In the genomic region with DNA sequence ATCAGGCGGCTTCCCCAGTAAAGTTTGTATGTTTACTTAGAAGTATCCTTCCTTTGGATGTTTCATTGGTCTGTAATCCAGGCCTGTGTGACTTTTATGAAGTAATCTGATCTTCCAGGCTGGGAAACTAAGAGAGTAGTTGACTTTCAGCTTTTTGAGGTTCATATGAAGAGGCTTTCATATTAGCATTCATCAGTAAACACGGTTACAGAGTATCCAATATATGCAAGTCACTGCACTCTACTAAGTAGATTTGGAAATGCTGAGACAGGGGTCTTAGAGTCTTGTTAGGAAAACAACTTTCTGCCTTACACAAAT, we compare ENCODE assay signal across 8 cellular contexts. TPM values are rescaled to one million over a fixed set of nuclear protein-coding genes. Genes with fewer than 3 reads are reported as not detected.
A peak's percentile ranks its signal among the peaks of the same experiment; 100 is the strongest.
DNase-seq lines count a peak whose midpoint lies in the region; ATAC-seq and TF ChIP-seq lines count a peak whose summit lies in the region.

No MANE protein-coding gene starts in this region.

- POLR2A ChIA-PET in activated CD8-positive, alpha-beta T cell treated with anti-CD3 and anti-CD28 coated beads for 36 hours (lab: Charles Lee) = interaction anchor here (0.8 to 3.8 kb wide), 4 partner anchors 14 to 924 kb away, joined by 3 to 70 read pairs (median 7); partner anchors contain the start of genes BRIX1 and RAD1

- H3K4me3 ChIP-seq in iPS-18c (ENCODE audit: insufficient read depth, low read depth, low read length) (peak overlapping the region; percentile 94), subcutaneous abdominal adipose tissue (ENCODE audit: low read depth in 1 of 5, low read length in 5 of 5) (peak overlapping the region; percentile 80 to 98 (median 84))

- no peaks in the 10 kb centered on the region for H3K27me3 Mint-ChIP-seq in activated CD4-positive, alpha-beta T cell treated with anti-CD3 and anti-CD28 coated beads, Interleukin-2, amount 10 ng/mL, durations not matched to agents 24 days and 14 days
- H3K27me3 Mint-ChIP-seq in activated CD8-positive, alpha-beta T cell treated with anti-CD3 and anti-CD28 coated beads for 36 hours = no peaks in the 10 kb centered on the region

- H3K27ac Mint-ChIP-seq in activated CD4-positive, alpha-beta T cell treated with anti-CD3 and anti-CD28 coated beads, Interleukin-2, amount 10 ng/mL, durations not matched to agents 24 days and 14 days = peak overlapping the region; percentile 97
- peak overlapping the region; percentile 97 for H3K27ac Mint-ChIP-seq in activated CD8-positive, alpha-beta T cell treated with anti-CD3 and anti-CD28 coated beads for 36 hours

- H3K4me1 ChIP-seq in subcutaneous abdominal adipose tissue (ENCODE audit: control insufficient read depth in 5 of 5, insufficient read depth in 5 of 5, low read length in 5 of 5) = peaks cover 0 to 20% (median 19%) of the 10 kb centered on the region in 5 donors

- peaks cover 5 to 16% (median 11%) of the 10 kb centered on the region in 5 donors for H3K36me3 ChIP-seq in subcutaneous abdominal adipose tissue (ENCODE audit: control insufficient read depth in 5 of 5, insufficient read depth in 5 of 5, low read length in 5 of 5)

- no peaks in the 10 kb centered on the region for H3K9me3 Mint-ChIP-seq in activated CD4-positive, alpha-beta T cell treated with anti-CD3 and anti-CD28 coated beads, Interleukin-2, amount 10 ng/mL, durations not matched to agents 24 days and 14 days
- no peaks in the 10 kb centered on the region for H3K9me3 Mint-ChIP-seq in activated CD8-positive, alpha-beta T cell treated with anti-CD3 and anti-CD28 coated beads for 36 hours

- H3K27ac ChIP-seq in subcutaneous abdominal adipose tissue (ENCODE audit: low read depth, low read length) = peak overlapping the region; percentile 87

- peaks cover 41% of the 10 kb centered on the region for H3K36me3 Mint-ChIP-seq in activated CD4-positive, alpha-beta T cell treated with anti-CD3 and anti-CD28 coated beads, Interleukin-2, amount 10 ng/mL, durations not matched to agents 24 days and 14 days (ENCODE audit: low read depth)
- peaks cover 36% of the 10 kb centered on the region for H3K36me3 Mint-ChIP-seq in activated CD8-positive, alpha-beta T cell treated with anti-CD3 and anti-CD28 coated beads for 36 hours (ENCODE audit: low read depth)

- H3K9me3 ChIP-seq in iPS-18c (ENCODE audit: control insufficient read depth, insufficient read depth, low read length) (no peaks in the 10 kb centered on the region), subcutaneous abdominal adipose tissue (ENCODE audit: control insufficient read depth in 5 of 5, low read length in 5 of 5) (no peaks in the 10 kb centered on the region)

- no peak for TF ChIP-seq CTCF in activated CD8-positive, alpha-beta T cell treated with anti-CD3 and anti-CD28 coated beads for 36 hours (IDR thresholded peaks at IDR 0.05)

- in situ Hi-C loops in G401 (cut with HindIII; ENCODE audit: low sequenced_read_pairs) = no loop called here

- H3K27me3 ChIP-seq in subcutaneous abdominal adipose tissue (ENCODE audit: control insufficient read depth in 5 of 5, insufficient read depth in 4 of 5, low read length in 5 of 5) = no peaks in the 10 kb centered on the region

- intact Hi-C loops in activated CD4-positive, alpha-beta T cell treated with anti-CD3 and anti-CD28 coated beads, Interleukin-2, amount 10 ng/mL, durations not matched to agents 24 days and 14 days (cut with micrococcal nuclease) = no loop called here
- intact Hi-C loops in activated CD8-positive, alpha-beta T cell treated with anti-CD3 and anti-CD28 coated beads for 36 hours (cut with micrococcal nuclease) = no loop called here

- H3K9ac ChIP-seq in subcutaneous abdominal adipose tissue (ENCODE audit: low read length in 5 of 5) = peak overlapping the region; percentile 75 to 97 (median 88)

- CTCF ChIA-PET in activated CD8-positive, alpha-beta T cell treated with anti-CD3 and anti-CD28 coated beads for 36 hours (lab: Charles Lee) = interaction anchor here (2.9 kb wide), 1 partner anchor 15 kb away, joined by 13 read pairs; the partner anchor contains the start of genes BRIX1 and RAD1

- DNase-seq in activated CD4-positive, alpha-beta T cell treated with anti-CD3 and anti-CD28 coated beads, Interleukin-2, amount 10 ng/mL, durations not matched to agents 24 days and 14 days = no peak
- DNase-seq in activated CD4-positive, alpha-beta T cell treated with anti-CD3 and anti-CD28 coated beads for 4 hours = no peak
- DNase-seq in activated CD8-positive, alpha-beta T cell treated with anti-CD3 and anti-CD28 coated beads for 36 hours = no peak
- DNase-seq in stimulated activated naive CD4-positive, alpha-beta T cell (lab: John Stamatoyannopoulos, UW) = no peak
- DNase-seq in G401 (ENCODE audit: low spot score) = no peak

- peaks cover 33% of the 10 kb centered on the region for H3K4me1 Mint-ChIP-seq in activated CD4-positive, alpha-beta T cell treated with anti-CD3 and anti-CD28 coated beads, Interleukin-2, amount 10 ng/mL, durations not matched to agents 24 days and 14 days
- H3K4me1 Mint-ChIP-seq in activated CD8-positive, alpha-beta T cell treated with anti-CD3 and anti-CD28 coated beads for 36 hours (ENCODE audit: low read depth) = peaks cover 45% of the 10 kb centered on the region

- H3K4me3 Mint-ChIP-seq in activated CD4-positive, alpha-beta T cell treated with anti-CD3 and anti-CD28 coated beads, Interleukin-2, amount 10 ng/mL, durations not matched to agents 24 days and 14 days = peak overlapping the region; percentile 99
- peak overlapping the region; percentile 94 for H3K4me3 Mint-ChIP-seq in activated CD8-positive, alpha-beta T cell treated with anti-CD3 and anti-CD28 coated beads for 36 hours

- no peak for ATAC-seq in activated CD8-positive, alpha-beta T cell treated with anti-CD3 and anti-CD28 coated beads for 36 hours
- ATAC-seq in HG02759 (IDR thresholded peaks at IDR 0.05; ENCODE audit: unreplicated experiment) = no peak

RNA-seq across cellular contexts. Expression of gene DNAJC21, which starts 1.1 kb away (rescaled TPM):
- 69.0 and 69.6 TPM in 2 replicates for total RNA-seq in activated CD4-positive, alpha-beta T cell treated with anti-CD3 and anti-CD28 coated beads, Interleukin-2, amount 10 ng/mL, durations not matched to agents 24 days and 14 days
- 10 to 100 TPM; 48.3 to 51.8 TPM for total RNA-seq in activated CD8-positive, alpha-beta T cell treated with anti-CD3 and anti-CD28 coated beads for 36 hours
- total RNA-seq in G401 (2014; rRNA removed; shearing (Covaris generic)) = 10.1 and 16.3 TPM in 2 replicates

RNA-seq across cellular contexts. Expression of gene BRIX1, which starts 15.0 kb away (rescaled TPM):
- 120 and 128 TPM in 2 replicates for total RNA-seq in activated CD4-positive, alpha-beta T cell treated with anti-CD3 and anti-CD28 coated beads, Interleukin-2, amount 10 ng/mL, durations not matched to agents 24 days and 14 days
- total RNA-seq in activated CD8-positive, alpha-beta T cell treated with anti-CD3 and anti-CD28 coated beads for 36 hours = 10 to 100 TPM; 77.3 to 78.8 TPM
- total RNA-seq in G401 (2014; rRNA removed; shearing (Covaris generic)) = 64.2 and 66.5 TPM in 2 replicates

RNA-seq across cellular contexts. Expression of gene RAD1, which starts 15.2 kb away (rescaled TPM):
- 46.4 and 48.9 TPM in 2 replicates for total RNA-seq in activated CD4-positive, alpha-beta T cell treated with anti-CD3 and anti-CD28 coated beads, Interleukin-2, amount 10 ng/mL, durations not matched to agents 24 days and 14 days
- 10 to 100 TPM; 37.9 to 39.2 TPM for total RNA-seq in activated CD8-positive, alpha-beta T cell treated with anti-CD3 and anti-CD28 coated beads for 36 hours
- 35.3 and 38.9 TPM in 2 replicates for total RNA-seq in G401 (2014; rRNA removed; shearing (Covaris generic))
